ENCODE assay signal across 22 cellular contexts in the genomic region with DNA sequence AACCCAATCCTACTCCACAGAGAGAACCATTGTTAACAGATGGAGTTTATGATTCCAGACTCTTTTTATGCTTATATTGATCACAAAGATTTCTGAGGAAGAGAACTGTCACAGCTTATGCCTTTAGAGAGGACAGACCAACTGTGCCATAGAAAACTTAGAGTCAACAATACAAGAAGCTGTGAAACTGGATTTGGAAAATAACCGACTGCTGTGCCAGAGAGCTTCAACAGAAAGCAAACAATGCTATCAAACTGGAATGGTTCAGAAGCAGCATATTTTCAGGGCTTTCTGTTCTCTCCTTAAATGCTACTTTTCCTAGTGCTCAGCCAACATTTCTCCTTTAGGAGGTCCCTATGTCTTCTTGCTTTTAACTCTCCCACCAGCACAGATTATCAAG. TPM values are rescaled to one million over a fixed set of nuclear protein-coding genes. Genes with fewer than 3 reads are reported as not detected.
DNase-seq lines count a peak whose midpoint lies in the region; ATAC-seq and TF ChIP-seq lines count a peak whose summit lies in the region.
"Had no signal": no experiment of that assay in that cellular context is flagged by ENCODE, and none has a peak within 500 bp of the region (broad histone marks: within the 10 kb centered on the region; RNA-seq: fewer than 3 reads in every experiment).

No MANE protein-coding gene starts in this region.

- H3K9me3 ChIP-seq in lower lobe of right lung (no peaks in the 10 kb centered on the region), transverse colon (no peaks in the 10 kb centered on the region), endodermal cell (ENCODE audit: control insufficient read depth, low read length) (peaks cover 5% of the 10 kb centered on the region)
- H3K9me3 ChIP-seq: A549, HAP-1, Peyer's patch, SJCRH30 had no signal

- no peak for TF ChIP-seq EP300 in transverse colon (IDR thresholded peaks at IDR 0.05; ENCODE audit: low read depth)

- no peak for TF ChIP-seq POLR2A in transverse colon (IDR thresholded peaks at IDR 0.05)

- in situ Hi-C loops in transverse colon (cut with MboI; ENCODE audit: low pct_ligation_motif_present in 1 of 4, low pct_unique_long_range_greater_than_20kb in 1 of 4, low sequenced_read_pairs in 3 of 4), result no loop called here

- H3K36me3 Mint-ChIP-seq in activated T-cell treated with anti-CD3 and anti-CD28 coated beads, Interleukin-2, amount 50 U/mL, for 72 hours (ENCODE audit: insufficient read depth in 2 of 2), result peaks cover 16 to 40% of the 10 kb centered on the region in 2 donors
- H3K36me3 Mint-ChIP-seq in endodermal cell (ENCODE audit: low read depth), result peaks cover 60% of the 10 kb centered on the region

- peaks cover 67% of the 10 kb centered on the region for H3K36me3 ChIP-seq in lower lobe of right lung
- H3K36me3 ChIP-seq in transverse colon, result peaks cover 0 to 69% (median 6%) of the 10 kb centered on the region in 4 donors
- peaks cover 81% of the 10 kb centered on the region for H3K36me3 ChIP-seq in endodermal cell (ENCODE audit: control insufficient read depth, insufficient read depth, low read length)

- DNase-seq in activated T-cell treated with anti-CD3 and anti-CD28 coated beads, Interleukin-2, amount 50 U/mL, for 72 hours, result no peak
- no peak for DNase-seq in activated T-cell treated with anti-CD3 and anti-CD28 coated beads, Interleukin-2, amount 50 U/mL, for 48 hours
- DNase-seq in LNCaP clone FGC (ENCODE audit: low read depth) (peak; percentile 68), lower lobe of right lung (no peak), transverse colon (no peak), DMS79 (lab: John Stamatoyannopoulos, UW) (no peak), endodermal cell (no peak)
- DNase-seq: DMS79 treated with DMSO at 0.1 percent for 48 hours, KG1, NCI-H1417, NCI-H187, NCI-H446, NCI-H526, Peyer's patch, SJCRH30 had no signal

- peak overlapping the region; percentile 41 for H3K4me3 ChIP-seq in LNCaP clone FGC (ENCODE audit: low read depth, low read length)
- H3K4me3 ChIP-seq in lower lobe of right lung, result no peak overlapping the region
- no peak overlapping the region for H3K4me3 ChIP-seq in transverse colon
- no peak overlapping the region for H3K4me3 ChIP-seq in endodermal cell (ENCODE audit: low read length)
- H3K4me3 ChIP-seq: A549, GM23338, HAP-1, Peyer's patch, SJCRH30 had no signal

- H3K27ac ChIP-seq in lower lobe of right lung (peak overlapping the region; percentile 53), transverse colon (peak overlapping the region in 3 of 4 donors; percentile 5 to 44 (median 5)), endodermal cell (ENCODE audit: low read depth, low read length) (no peak overlapping the region)
- H3K27ac ChIP-seq: A549, Peyer's patch, SJCRH30 had no signal

- H3K27me3 Mint-ChIP-seq in activated T-cell treated with anti-CD3 and anti-CD28 coated beads, Interleukin-2, amount 50 U/mL, for 72 hours (ENCODE audit: low read depth), result no peaks in the 10 kb centered on the region
- H3K27me3 Mint-ChIP-seq in endodermal cell (ENCODE audit: insufficient read depth), result no peaks in the 10 kb centered on the region
- H3K27me3 Mint-ChIP-seq: B cell had no signal

- H3K4me3 Mint-ChIP-seq in activated T-cell treated with anti-CD3 and anti-CD28 coated beads, Interleukin-2, amount 50 U/mL, for 72 hours, result no peak overlapping the region
- H3K4me3 Mint-ChIP-seq in endodermal cell, result no peak overlapping the region
- H3K4me3 Mint-ChIP-seq: B cell, CD14-positive monocyte, GM23338 had no signal

- H3K9me3 Mint-ChIP-seq in activated T-cell treated with anti-CD3 and anti-CD28 coated beads, Interleukin-2, amount 50 U/mL, for 72 hours, result no peaks in the 10 kb centered on the region
- no peaks in the 10 kb centered on the region for H3K9me3 Mint-ChIP-seq in endodermal cell
- H3K9me3 Mint-ChIP-seq: CD14-positive monocyte, GM23338 had no signal

- no peak overlapping the region for H3K9ac ChIP-seq in endodermal cell (ENCODE audit: extremely low read depth, low read length, poor library complexity, severe bottlenecking)

- ATAC-seq in activated T-cell treated with anti-CD3 and anti-CD28 coated beads, Interleukin-2, amount 50 U/mL, for 72 hours (replicated peaks in 1 of 2), result no peak
- ATAC-seq in lower lobe of right lung (peak in 1 of 2 donors; percentile 21), HG03439 (IDR thresholded peaks at IDR 0.05; ENCODE audit: unreplicated experiment) (no peak)
- ATAC-seq: A549, GM23338 had no signal

- intact Hi-C loops in lower lobe of right lung (cut with DNase I), result no loop called here
- intact Hi-C loops in transverse colon (cut with DNase I; ENCODE audit: low total_unique reads), result no loop called here

- H3K4me1 ChIP-seq in lower lobe of right lung (peaks cover 68% of the 10 kb centered on the region), transverse colon (peaks cover 8 to 60% (median 14%) of the 10 kb centered on the region in 4 donors), endodermal cell (ENCODE audit: control insufficient read depth, insufficient read depth, low read length) (no peaks in the 10 kb centered on the region)

- peaks cover 61% of the 10 kb centered on the region for H3K4me1 Mint-ChIP-seq in activated T-cell treated with anti-CD3 and anti-CD28 coated beads, Interleukin-2, amount 50 U/mL, for 72 hours (ENCODE audit: low read depth)
- H3K4me1 Mint-ChIP-seq in endodermal cell, result peaks cover 3% of the 10 kb centered on the region

- WGBS in transverse colon (ENCODE audit: low coverage in 1 of 2), 2 donors, result 50% methylated on average over 1 of the region's 1 CpG
- 82 to 93% methylated on average over 1 of the region's 1 CpG for WGBS in endodermal cell (ENCODE audit: insufficient coverage in 1 of 2, insufficient read length in 1 of 2), 2 experiments

- H3K27me3 ChIP-seq in lower lobe of right lung (ENCODE audit: low read depth) (no peaks in the 10 kb centered on the region), transverse colon (no peaks in the 10 kb centered on the region), endodermal cell (ENCODE audit: control insufficient read depth, insufficient read depth, low read length, poor library complexity, severe bottlenecking) (no peaks in the 10 kb centered on the region)
- H3K27me3 ChIP-seq: Peyer's patch, SJCRH30 had no signal

- no peak for TF ChIP-seq CTCF in LNCaP clone FGC (IDR thresholded peaks at IDR 0.05; ENCODE audit: control insufficient read depth, extremely low read depth, insufficient read depth)
- no peak for TF ChIP-seq CTCF in lower lobe of right lung (IDR thresholded peaks at IDR 0.05)
- TF ChIP-seq CTCF in transverse colon (IDR thresholded peaks at IDR 0.05), result no peak
- no peak for TF ChIP-seq CTCF in endodermal cell (conservative IDR thresholded peaks at IDR 0.05)

- peak overlapping the region; percentile 50 for H3K27ac Mint-ChIP-seq in activated T-cell treated with anti-CD3 and anti-CD28 coated beads, Interleukin-2, amount 50 U/mL, for 72 hours
- H3K27ac Mint-ChIP-seq in endodermal cell, result no peak overlapping the region
- H3K27ac Mint-ChIP-seq: B cell, GM23338 had no signal

RNA-seq across cellular contexts. Expression of a gene that starts 5.0 kb away (rescaled TPM):
- 10 to 100 TPM; 58.1 to 61.5 TPM for total RNA-seq in activated T-cell treated with anti-CD3 and anti-CD28 coated beads, Interleukin-2, amount 50 U/mL, for 72 hours
- total RNA-seq in lower lobe of right lung (71.8 TPM), transverse colon (10 to 100 TPM; 23.2 to 55.3 (median 42.4) TPM), endodermal cell (10 to 100 TPM; 51.5 to 64.3 TPM)
- polyA plus RNA-seq in endodermal cell (2013, experiment 1 of 2), result 67.7 TPM
- polyA plus RNA-seq in endodermal cell (2013, experiment 2 of 2), result 58.3 TPM

RNA-seq across cellular contexts. Expression of a gene that starts 24.7 kb away (rescaled TPM):
- total RNA-seq in activated T-cell treated with anti-CD3 and anti-CD28 coated beads, Interleukin-2, amount 50 U/mL, for 72 hours, result 10 to 100 TPM; 24.7 to 38.0 TPM
- total RNA-seq in lower lobe of right lung, result 17.1 TPM
- total RNA-seq in transverse colon, result 10 to 100 TPM; 19.1 to 22.4 (median 20.4) TPM
- 1 to 10 TPM; 6.3 to 9.0 TPM for total RNA-seq in endodermal cell
- polyA plus RNA-seq in endodermal cell (2013, experiment 1 of 2), result 9.3 TPM
- 6.3 TPM for polyA plus RNA-seq in endodermal cell (2013, experiment 2 of 2)
- total RNA-seq: B cell, OCI-LY7 had no signal

RNA-seq across cellular contexts. Expression of a gene that starts 53.0 kb away (rescaled TPM):
- 10 to 100 TPM; 86.2 to 97.2 TPM for total RNA-seq in activated T-cell treated with anti-CD3 and anti-CD28 coated beads, Interleukin-2, amount 50 U/mL, for 72 hours
- total RNA-seq in lower lobe of right lung, result 46.8 TPM
- 10 to 100 TPM; 22.1 to 40.6 (median 35.6) TPM for total RNA-seq in transverse colon
- total RNA-seq in endodermal cell, result 10 to 100 TPM; 42.7 to 44.3 TPM
- 66.3 TPM for polyA plus RNA-seq in endodermal cell (2013, experiment 1 of 2)
- 58.8 TPM for polyA plus RNA-seq in endodermal cell (2013, experiment 2 of 2)
